10 cellular contexts compared by ENCODE assay signal in genomic region chr2:238160206-238161129, GRCh38. TPM values are rescaled to one million over a fixed set of nuclear protein-coding genes. Genes with fewer than 3 reads are reported as not detected.
DNase-seq lines count a peak whose midpoint lies in the region; ATAC-seq, FAIRE-seq and TF ChIP-seq lines count a peak whose summit lies in the region.
"Had no signal": no experiment of that assay in that cellular context is flagged by ENCODE, and none has a peak within 500 bp of the region (broad histone marks: within the 10 kb centered on the region; RNA-seq: fewer than 3 reads in every experiment).

No MANE protein-coding gene starts in this region.

- peaks cover 26% of the 10 kb centered on the region for H3K27me3 Mint-ChIP-seq in activated CD8-positive, alpha-beta T cell treated with anti-CD3 and anti-CD28 coated beads, Interleukin-2, amount 10 ng/mL, durations not matched to agents 7 days and 5 days (ENCODE audit: low read depth)

- CTCF ChIA-PET in HCT116 (lab: Charles Lee), result interaction anchor here (1.2 kb wide), 1 partner anchor 15 kb away, joined by 3 read pairs; no protein-coding TSS in a partner anchor
- CTCF ChIA-PET in activated CD8-positive, alpha-beta T cell treated with anti-CD3 and anti-CD28 coated beads, Interleukin-2, amount 10 ng/mL, durations not matched to agents 7 days and 5 days (lab: Charles Lee), result interaction anchor here (0.7 to 2.7 kb wide), 6 partner anchors 9 to 105 kb away, joined by 3 to 19 read pairs (median 4); no protein-coding TSS in a partner anchor

- no peak overlapping the region for H3K4me3 Mint-ChIP-seq in activated CD8-positive, alpha-beta T cell treated with anti-CD3 and anti-CD28 coated beads, Interleukin-2, amount 10 ng/mL, durations not matched to agents 7 days and 5 days

- TF ChIP-seq POLR2A in HCT116 (IDR thresholded peaks at IDR 0.05; ENCODE audit: borderline replicate concordance, extremely low read depth, insufficient read depth, insufficient read length), result no peak

- FAIRE-seq in kidney (lab: Jason Lieb, UNC) (no peak), HTR-8/SVneo (lab: Jason Lieb, UNC) (no peak)

- DNase-seq in AG09319 (ENCODE audit: extremely low read depth, low read depth) (no peak), HCT116 (ENCODE audit: low read depth, low spot score) (no peak), kidney (peak; percentile 68), HTR-8/SVneo (ENCODE audit: insufficient read length, low spot score) (no peak), midbrain (lab: John Stamatoyannopoulos, UW) (no peak), cerebellar nuclear complex (lab: John Stamatoyannopoulos, UW) (no peak)
- DNase-seq in activated CD8-positive, alpha-beta T cell treated with anti-CD3 and anti-CD28 coated beads, Interleukin-2, amount 10 ng/mL, durations not matched to agents 7 days and 5 days, result peak; percentile 51
- DNase-seq in NK-92 treated with Interleukin-12 subunit alpha and Interleukin-12 subunit beta, amount 100 ng/mL, for 24 hours (lab: John Stamatoyannopoulos, UW), result no peak

- no peaks in the 10 kb centered on the region for H3K9me2 ChIP-seq in HCT116 (ENCODE audit: insufficient read depth)

- H3K27me3 ChIP-seq in HCT116 (ENCODE audit: insufficient read depth, low read length), result no peaks in the 10 kb centered on the region

- RAD21 ChIA-PET in HCT116 (lab: Charles Lee; ENCODE audit: low non-redundant PET in 1 of 2, low total read pairs in 2 of 2, uncharacterized antibody in 2 of 2, unreplicated experiment in 2 of 2), result no interaction called here

- peak; percentile 25 for TF ChIP-seq CTCF in AG09319 (IDR thresholded peaks at IDR 0.05; ENCODE audit: low read depth, low read length)
- TF ChIP-seq CTCF in HCT116 (IDR thresholded peaks at IDR 0.05 in 2 of 3, conservative IDR thresholded peaks at IDR 0.05 in 1 of 3; ENCODE audit: borderline replicate concordance in 1 of 3, insufficient read depth in 1 of 3, low read depth in 2 of 3, low read length in 2 of 3), result peak in 2 of 3 experiments; percentile 21 to 34; a peak in 2 of 6 replicates
- no peak for TF ChIP-seq CTCF in kidney (IDR thresholded peaks at IDR 0.05; ENCODE audit: borderline replicate concordance, extremely low read depth, insufficient read depth)

- no peak overlapping the region for H2AFZ ChIP-seq in HCT116 (ENCODE audit: low read depth, low read length, poor library complexity, severe bottlenecking)

- no peak overlapping the region for H3K27ac ChIP-seq in HCT116 (ENCODE audit: low read depth, low read length)
- no peak overlapping the region for H3K27ac ChIP-seq in kidney (ENCODE audit: low read depth in 2 of 2, low read length in 2 of 2)
- H3K27ac ChIP-seq: epithelial cell of prostate, skin epidermis had no signal

- H3K36me3 Mint-ChIP-seq in activated CD8-positive, alpha-beta T cell treated with anti-CD3 and anti-CD28 coated beads, Interleukin-2, amount 10 ng/mL, durations not matched to agents 7 days and 5 days (ENCODE audit: low read depth), result no peaks in the 10 kb centered on the region

- peak; percentile 26; the same call in 1 of the 2 replicates for TF ChIP-seq RAD21 in HCT116 (IDR thresholded peaks at IDR 0.05; ENCODE audit: low read depth)

- H3K9ac ChIP-seq in HCT116 (ENCODE audit: low read length) (no peak overlapping the region), kidney (ENCODE audit: low read length in 2 of 2) (no peak overlapping the region)

- no peak overlapping the region for H3K27ac Mint-ChIP-seq in activated CD8-positive, alpha-beta T cell treated with anti-CD3 and anti-CD28 coated beads, Interleukin-2, amount 10 ng/mL, durations not matched to agents 7 days and 5 days

- no peaks in the 10 kb centered on the region for H4K20me1 ChIP-seq in HCT116 (ENCODE audit: insufficient read depth)

- H3K4me1 ChIP-seq in HCT116 (ENCODE audit: control insufficient read depth in 1 of 2, insufficient read depth in 2 of 2, low read length in 2 of 2), result peaks cover 4 to 12% of the 10 kb centered on the region in 2 experiments; a peak in 3 of 4 replicates
- H3K4me1 ChIP-seq in kidney (ENCODE audit: control insufficient read depth in 1 of 2, insufficient read depth in 1 of 2, low read depth in 1 of 2, low read length in 2 of 2), result no peaks in the 10 kb centered on the region

- no peak for ATAC-seq in HCT116
- ATAC-seq in activated CD8-positive, alpha-beta T cell treated with anti-CD3 and anti-CD28 coated beads, Interleukin-2, amount 10 ng/mL, durations not matched to agents 7 days and 5 days, result peak; percentile 25

- peak overlapping the region in 1 of 2 experiments; percentile 71; a peak in 1 of 4 replicates for H3K4me3 ChIP-seq in HCT116 (replicated peaks in 1 of 2; ENCODE audit: low read depth in 1 of 2, low read length in 2 of 2)
- no peak overlapping the region for H3K4me3 ChIP-seq in kidney (ENCODE audit: low read length in 2 of 2)
- H3K4me3 ChIP-seq: skin epidermis had no signal

- no peaks in the 10 kb centered on the region for H3K9me3 Mint-ChIP-seq in activated CD8-positive, alpha-beta T cell treated with anti-CD3 and anti-CD28 coated beads, Interleukin-2, amount 10 ng/mL, durations not matched to agents 7 days and 5 days (ENCODE audit: insufficient read depth)

- no peaks in the 10 kb centered on the region for H3K36me3 ChIP-seq in HCT116 (ENCODE audit: control insufficient read depth in 1 of 2, insufficient read depth in 2 of 2, low read length in 2 of 2)
- no peaks in the 10 kb centered on the region for H3K36me3 ChIP-seq in kidney (ENCODE audit: control insufficient read depth in 1 of 2, insufficient read depth in 2 of 2, low read length in 2 of 2)

- H3K79me2 ChIP-seq in HCT116 (ENCODE audit: insufficient read depth, low read length), result no peaks in the 10 kb centered on the region

- H3K9me3 ChIP-seq in HCT116 (ENCODE audit: control insufficient read depth in 1 of 2, insufficient read depth in 1 of 2, low read depth in 1 of 2, low read length in 2 of 2), result no peaks in the 10 kb centered on the region
- no peaks in the 10 kb centered on the region for H3K9me3 ChIP-seq in kidney (ENCODE audit: control insufficient read depth in 1 of 2, low read length in 2 of 2)

- no TSS peak for BruUV-seq in HCT116 (replicated peaks; lab: Mats Ljungman, UMichigan)

- intact Hi-C loops in HCT116 (cut with micrococcal nuclease), result loop anchor here (1.0 kb wide), 1 partner anchor 103 kb away; no protein-coding TSS in a partner anchor
- intact Hi-C loops in kidney (cut with DNase I), result no loop called here

- H3K4me1 Mint-ChIP-seq in activated CD8-positive, alpha-beta T cell treated with anti-CD3 and anti-CD28 coated beads, Interleukin-2, amount 10 ng/mL, durations not matched to agents 7 days and 5 days (ENCODE audit: low read depth), result peaks cover 15% of the 10 kb centered on the region

- POLR2A ChIA-PET in HCT116 (lab: Charles Lee), result no interaction called here
- POLR2A ChIA-PET in activated CD8-positive, alpha-beta T cell treated with anti-CD3 and anti-CD28 coated beads, Interleukin-2, amount 10 ng/mL, durations not matched to agents 7 days and 5 days (lab: Charles Lee), result no interaction called here

- peak overlapping the region; percentile 91 for H3K4me2 ChIP-seq in HCT116 (ENCODE audit: low read length)

TF ChIP-seq in HCT116, 20 proteins besides CTCF, POLR2A, EP300 and RAD21 (continues in another document):
- TF ChIP-seq ZBTB33 (IDR thresholded peaks at IDR 0.05; ENCODE audit: extremely low read depth, insufficient replicate concordance, low read length) (no peak), ELF1 (IDR thresholded peaks at IDR 0.05; ENCODE audit: borderline replicate concordance, low read depth) (no peak), JUND (IDR thresholded peaks at IDR 0.05) (no peak), POLR2AphosphoS5 (IDR thresholded peaks at IDR 0.05; ENCODE audit: low read depth, low read length) (no peak), EGR1 (IDR thresholded peaks at IDR 0.05; ENCODE audit: low read depth) (no peak), CEBPB (IDR thresholded peaks at IDR 0.05; ENCODE audit: low read depth) (no peak), FOSL1 (IDR thresholded peaks at IDR 0.05; ENCODE audit: low read depth) (no peak), SRF (IDR thresholded peaks at IDR 0.05; ENCODE audit: low read depth) (no peak), EZH2 (IDR thresholded peaks at IDR 0.05) (no peak), ZNF274 (IDR thresholded peaks at IDR 0.05; ENCODE audit: low read depth, low read length) (no peak), SP1 (IDR thresholded peaks at IDR 0.05; ENCODE audit: low read depth) (no peak), YY1 (IDR thresholded peaks at IDR 0.05; ENCODE audit: extremely low read depth, insufficient replicate concordance, low read depth, low read length) (no peak), TCF7L2 (IDR thresholded peaks at IDR 0.05; ENCODE audit: borderline replicate concordance, extremely low read depth, insufficient read depth, insufficient read length) (no peak)

RNA-seq across cellular contexts. Expression of gene ERFE, which starts 1.7 kb away (rescaled TPM):
- total RNA-seq in HCT116 (2021; ENCODE audit: unreplicated experiment), result 17.3 TPM
- polyA plus RNA-seq in HCT116 (2012), result 20.5 and 25.0 TPM in 2 replicates
- total RNA-seq in activated CD8-positive, alpha-beta T cell treated with anti-CD3 and anti-CD28 coated beads, Interleukin-2, amount 10 ng/mL, durations not matched to agents 7 days and 5 days, result under 1 TPM; 0.37 to 0.50 TPM
- total RNA-seq in kidney, result 61.4 TPM
- 1.6 TPM for polyA plus RNA-seq in kidney (ENCODE audit: insufficient read depth, low read depth, low replicate concordance)

RNA-seq across cellular contexts. Expression of gene KLHL30, which starts 22.0 kb away (rescaled TPM):
- 0.61 TPM for total RNA-seq in HCT116 (2021; ENCODE audit: unreplicated experiment)
- polyA plus RNA-seq in HCT116 (2012), result 0.53 and 0.55 TPM in 2 replicates
- total RNA-seq in activated CD8-positive, alpha-beta T cell treated with anti-CD3 and anti-CD28 coated beads, Interleukin-2, amount 10 ng/mL, durations not matched to agents 7 days and 5 days, result not detected
- total RNA-seq in kidney, result 5.7 TPM
- 0.24 TPM for polyA plus RNA-seq in kidney (ENCODE audit: insufficient read depth, low read depth, low replicate concordance)

RNA-seq across cellular contexts. Expression of gene ILKAP, which starts 43.0 kb away (rescaled TPM):
- total RNA-seq in HCT116 (2021; ENCODE audit: unreplicated experiment) (53.4 TPM), kidney (47.7 TPM)
- 28.7 and 32.4 TPM in 2 replicates for polyA plus RNA-seq in HCT116 (2012)
- 10 to 100 TPM; 58.3 to 62.7 TPM for total RNA-seq in activated CD8-positive, alpha-beta T cell treated with anti-CD3 and anti-CD28 coated beads, Interleukin-2, amount 10 ng/mL, durations not matched to agents 7 days and 5 days
- 38.4 TPM for polyA plus RNA-seq in kidney (ENCODE audit: insufficient read depth, low read depth, low replicate concordance)

Comparison
In these comparisons a context has a peak if more than half of its experiments do, and no peak if none do; other contexts are left out.
1. DNase-seq: peak in activated CD8-positive, alpha-beta T cell treated with anti-CD3 and anti-CD28 coated beads, Interleukin-2, amount 10 ng/mL, durations not matched to agents 7 days and 5 days (single experiment) and kidney (single experiment); none in AG09319 (single experiment), HCT116 (single experiment), HTR-8/SVneo (single experiment), midbrain (single experiment), cerebellar nuclear complex (0 of 2) and NK-92 treated with Interleukin-12 subunit alpha and Interleukin-12 subunit beta, amount 100 ng/mL, for 24 hours (single experiment).
2. RNA of gene ERFE, which starts 1.7 kb away (total RNA-seq): 61.4 TPM in kidney (single experiment) and 17.3 TPM in HCT116 (single experiment); 0.37 to 0.50 TPM in activated CD8-positive, alpha-beta T cell treated with anti-CD3 and anti-CD28 coated beads, Interleukin-2, amount 10 ng/mL, durations not matched to agents 7 days and 5 days; every median in the first group is over 10 times any median in the second.